ENCODE assay signal across 21 cellular contexts in genomic region chr12:7787574-7788315, GRCh38. TPM values are rescaled to one million over a fixed set of nuclear protein-coding genes. Genes with fewer than 3 reads are reported as not detected.
DNase-seq lines count a peak whose midpoint lies in the region; ATAC-seq and TF ChIP-seq lines count a peak whose summit lies in the region.
"Had no signal": no experiment of that assay in that cellular context is flagged by ENCODE, and none has a peak within 500 bp of the region (broad histone marks: within the 10 kb centered on the region; RNA-seq: fewer than 3 reads in every experiment).

No MANE protein-coding gene starts in this region.

- no peak for ATAC-seq in HG02642 (IDR thresholded peaks at IDR 0.05; ENCODE audit: poor library complexity, unreplicated experiment)
- no peak for ATAC-seq in HG02884 (IDR thresholded peaks at IDR 0.05; ENCODE audit: unreplicated experiment)
- ATAC-seq: HCT116 had no signal

- DNase-seq in GM03348 (ENCODE audit: low spot score): peak; percentile 25
- DNase-seq in NOMO-1 treated with dmso at 0.1 percent for 144 hours (lab: John Stamatoyannopoulos, UW; ENCODE audit: unreplicated experiment): peak; percentile 13
- peak; percentile 28 for DNase-seq in fibroblast of mammary gland (ENCODE audit: low read depth)
- no peak for DNase-seq in foreskin melanocyte
- no peak for DNase-seq in dermis blood vessel endothelial cell
- DNase-seq: activated CD4-positive, alpha-beta T cell treated with anti-CD3 and anti-CD28 coated beads, Interleukin-2, amount 50 U/mL, for 48 hours; activated naive CD8-positive, alpha-beta T cell treated with anti-CD3 and anti-CD28 coated beads, Interleukin-2, amount 10 ng/mL, durations not matched to agents 7 days and 5 days; kidney glomerular epithelial cell; midbrain; MM.1S; NCI-H2107; NCI-H69; stimulated activated CD4-positive, alpha-beta T cell treated with anti-CD3 and anti-CD28 coated beads, Interleukin-4, amount 100 ng/mL, for 24 hours; stimulated activated CD8-positive, alpha-beta memory T cell treated with anti-CD3 and anti-CD28 coated beads, Interleukin-4, amount 100 ng/mL, for 48 hours; testis had no signal

- TF ChIP-seq CTCF in fibroblast of mammary gland (conservative IDR thresholded peaks at IDR 0.05; ENCODE audit: control insufficient read depth, insufficient read depth, low read depth, low read length): no peak

- peaks cover 7% of the 10 kb centered on the region for H3K27me3 ChIP-seq in neuron (ENCODE audit: insufficient read depth, low read length)
- H3K27me3 ChIP-seq: testis had no signal

- no peaks in the 10 kb centered on the region for H3K36me3 ChIP-seq in neuron (ENCODE audit: insufficient read depth, low read length)

- peak overlapping the region; percentile 55 for H2AFZ ChIP-seq in neuron (ENCODE audit: low read depth, low read length)

- H3K4me3 ChIP-seq in fibroblast of mammary gland (ENCODE audit: control insufficient read depth, low read depth, low read length) (no peak overlapping the region), neuron (ENCODE audit: low read length) (no peak overlapping the region)
- H3K4me3 ChIP-seq: testis had no signal

- H3K9me3 ChIP-seq in neuron (ENCODE audit: low read length): no peaks in the 10 kb centered on the region
- H3K9me3 ChIP-seq: testis had no signal

- no peaks in the 10 kb centered on the region for H3K4me1 ChIP-seq in neuron (ENCODE audit: insufficient read depth, low read length)
- H3K4me1 ChIP-seq: testis had no signal

RNA-seq across cellular contexts. Expression of gene NANOG, which starts 1.5 kb away (rescaled TPM):
- not detected in 2 replicates for total RNA-seq in dermis blood vessel endothelial cell
- total RNA-seq: activated naive CD8-positive, alpha-beta T cell treated with anti-CD3 and anti-CD28 coated beads, Interleukin-2, amount 10 ng/mL, durations not matched to agents 7 days and 5 days; HT1080 had no signal

RNA-seq across cellular contexts. Expression of gene NANOGNB, which starts 22.7 kb away (rescaled TPM):
- not detected in 2 replicates for total RNA-seq in dermis blood vessel endothelial cell
- total RNA-seq: activated naive CD8-positive, alpha-beta T cell treated with anti-CD3 and anti-CD28 coated beads, Interleukin-2, amount 10 ng/mL, durations not matched to agents 7 days and 5 days; cerebellum; HT1080 had no signal

RNA-seq across cellular contexts. Expression of gene CLEC4C, which starts 40.6 kb away (rescaled TPM):
- total RNA-seq in dermis blood vessel endothelial cell: not detected in 2 replicates
- total RNA-seq: activated naive CD8-positive, alpha-beta T cell treated with anti-CD3 and anti-CD28 coated beads, Interleukin-2, amount 10 ng/mL, durations not matched to agents 7 days and 5 days; cerebellum; HT1080 had no signal

Comparison
In these comparisons a context has a peak if more than half of its experiments do, and no peak if none do; other contexts are left out.
1. DNase-seq: peak in GM03348 (single experiment), NOMO-1 treated with dmso at 0.1 percent for 144 hours (single experiment) and fibroblast of mammary gland (single experiment); none in foreskin melanocyte (single experiment) and dermis blood vessel endothelial cell (single experiment).